Comparison of ENCODE assay signal across 1 cellular context in genomic region chr10:116521424-116522305, GRCh38.
TF ChIP-seq lines count a peak whose summit lies in the region.

No MANE protein-coding gene starts in this region.

TF ChIP-seq in GM23338, 12 proteins besides CTCF, POLR2A, EP300 and RAD21 (continued from another document):
- TF ChIP-seq ZNF462 (CRISPR knock-in tag; IDR thresholded peaks at IDR 0.05), result no peak
- no peak for TF ChIP-seq JUNB (IDR thresholded peaks at IDR 0.05; ENCODE audit: unreplicated experiment)
